11 cellular contexts compared by ENCODE assay signal in the genomic region with DNA sequence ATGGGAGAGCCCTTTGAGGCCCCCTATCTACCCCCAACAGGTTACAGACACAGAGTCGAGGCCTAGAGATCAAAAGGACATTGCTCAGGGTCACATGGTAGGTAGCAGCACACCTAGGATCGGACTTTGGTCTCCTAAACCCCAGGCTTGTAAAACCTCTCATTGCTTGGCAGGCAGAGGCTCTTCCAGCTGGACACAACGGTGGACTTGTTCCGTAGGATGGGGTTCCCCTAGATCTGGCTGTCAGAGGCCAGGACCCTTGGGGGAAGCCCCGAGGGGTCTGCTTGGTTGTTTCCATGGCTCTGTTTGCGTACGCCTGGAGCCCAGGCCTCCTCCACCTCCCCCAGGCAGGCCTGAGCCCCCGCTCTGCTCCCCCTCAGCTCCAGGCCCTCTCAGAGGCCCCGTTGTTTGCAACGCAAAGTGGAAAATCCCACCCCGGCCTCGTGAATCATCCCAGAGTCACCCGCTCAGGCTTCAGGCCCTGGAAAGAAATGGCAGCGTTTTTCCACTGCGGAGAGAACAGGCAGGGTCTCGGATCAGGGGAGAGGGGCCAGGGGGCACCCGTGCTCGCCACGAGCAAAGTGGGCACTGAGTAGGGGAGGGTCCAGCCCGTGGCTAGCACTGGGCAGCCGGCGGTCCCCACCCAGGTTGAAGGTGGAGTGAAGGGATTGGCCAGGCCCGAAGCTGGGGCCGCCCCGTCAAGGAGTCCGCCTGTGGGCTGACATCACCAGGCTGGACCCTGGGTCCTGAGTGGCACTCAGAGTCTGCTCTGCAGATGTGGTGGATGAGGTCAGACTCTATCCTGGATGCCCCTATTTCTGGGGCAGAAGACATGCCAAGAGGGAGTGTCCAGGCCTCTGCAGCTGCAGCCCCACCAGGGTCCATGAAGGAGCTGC. TPM values are rescaled to one million over a fixed set of nuclear protein-coding genes. Genes with fewer than 3 reads are reported as not detected.
DNase-seq lines count a peak whose midpoint lies in the region; ATAC-seq, FAIRE-seq and TF ChIP-seq lines count a peak whose summit lies in the region.
"Had no signal": no experiment of that assay in that cellular context is flagged by ENCODE, and none has a peak within 500 bp of the region (broad histone marks: within the 10 kb centered on the region; RNA-seq: fewer than 3 reads in every experiment).

No MANE protein-coding gene starts in this region.

- peaks cover 7 to 48% (median 25%) of the 10 kb centered on the region in 11 experiments; a peak in 21 of 22 replicates for H3K36me3 ChIP-seq in BLaER1 treated with 17β-estradiol and CSF1 and Interleukin-3, amounts not matched to agents 10 nM and 100 nM
- no peaks in the 10 kb centered on the region for H3K36me3 ChIP-seq in pancreas

- no peak overlapping the region for H3K4me3 ChIP-seq in BLaER1 treated with 17β-estradiol and CSF1 and Interleukin-3, amounts not matched to agents 10 nM and 100 nM
- H3K4me3 ChIP-seq in pancreas, result no peak overlapping the region

- H3K27me3 ChIP-seq in BLaER1 treated with 17β-estradiol and CSF1 and Interleukin-3, amounts not matched to agents 10 nM and 100 nM, result no peaks in the 10 kb centered on the region
- no peaks in the 10 kb centered on the region for H3K27me3 ChIP-seq in pancreas

- H3K27ac ChIP-seq in BLaER1 treated with 17β-estradiol and CSF1 and Interleukin-3, amounts not matched to agents 10 nM and 100 nM, result peak overlapping the region in 4 of 11 experiments; percentile 8 to 81 (median 42); a peak in 5 of 22 replicates
- H3K27ac ChIP-seq in pancreas, result peak overlapping the region in 1 of 4 donors; percentile 57

- peak overlapping the region in 6 of 11 experiments; percentile 8 to 68 (median 40); a peak in 6 of 22 replicates for H3K9ac ChIP-seq in BLaER1 treated with 17β-estradiol and CSF1 and Interleukin-3, amounts not matched to agents 10 nM and 100 nM

- DNase-seq in amygdala (lab: John Stamatoyannopoulos, UW), result peak in 30 of 56 donors; percentile 6 to 72 (median 29)
- peak; percentile 6 for DNase-seq in left cardiac atrium
- DNase-seq in pancreas, result peak in 4 of 6 donors; percentile 28 to 70 (median 46)
- DNase-seq in NCI-H1092 (lab: John Stamatoyannopoulos, UW), result no peak
- DNase-seq: NCI-H446 treated with DMSO at 0.1 percent for 48 hours, T-helper 2 cell had no signal

- H3K4me2 ChIP-seq in BLaER1 treated with 17β-estradiol and CSF1 and Interleukin-3, amounts not matched to agents 10 nM and 100 nM, result peak overlapping the region; percentile 65 to 98 (median 91); a peak in 20 of 22 replicates

- no peaks in the 10 kb centered on the region for H3K9me3 ChIP-seq in BLaER1 treated with 17β-estradiol and CSF1 and Interleukin-3, amounts not matched to agents 10 nM and 100 nM (replicated peaks in 1 of 11)
- no peaks in the 10 kb centered on the region for H3K9me3 ChIP-seq in pancreas

- FAIRE-seq in pancreas (lab: Jason Lieb, UNC), result no peak

- peaks cover 0 to 94% (median 52%) of the 10 kb centered on the region in 11 experiments; a peak in 18 of 22 replicates for H4K20me1 ChIP-seq in BLaER1 treated with 17β-estradiol and CSF1 and Interleukin-3, amounts not matched to agents 10 nM and 100 nM

- ATAC-seq in left cardiac atrium (peak; percentile 58 to 82), pancreas (peak; percentile 46 to 76 (median 64)), HG03280 (IDR thresholded peaks at IDR 0.05; ENCODE audit: unreplicated experiment) (no peak), HG02852 (IDR thresholded peaks at IDR 0.05; ENCODE audit: unreplicated experiment) (no peak), GM18909 (IDR thresholded peaks at IDR 0.05; ENCODE audit: poor library complexity, unreplicated experiment) (no peak)
- ATAC-seq: HCT116 had no signal

- peaks cover 56 to 91% (median 86%) of the 10 kb centered on the region in 10 experiments for H3K4me1 ChIP-seq in BLaER1 treated with 17β-estradiol and CSF1 and Interleukin-3, amounts not matched to agents 10 nM and 100 nM
- peaks cover 20 to 37% (median 24%) of the 10 kb centered on the region in 3 donors for H3K4me1 ChIP-seq in pancreas

- 52 to 59% methylated on average over 24 to 26 of the region's 26 CpGs for WGBS in pancreas, 2 donors

- TF ChIP-seq CTCF in pancreas (IDR thresholded peaks at IDR 0.05), result no peak

- intact Hi-C loops in left cardiac atrium (cut with DNase I) (no loop called here), pancreas (cut with DNase I) (no loop called here)

RNA-seq across cellular contexts. Expression of gene COL27A1, which starts 19.8 kb away (rescaled TPM):
- total RNA-seq in left cardiac atrium (1 to 10 TPM; 7.0 to 9.2 TPM), pancreas (10 to 100 TPM in 5 of 6 donors, 1 to 10 TPM in 1; 9.7 to 31.8 (median 17.3) TPM)
- polyA plus RNA-seq in pancreas, result 100 to 1,000 TPM in 1 of 2 donors, 10 to 100 TPM in 1; 71.1 to 109 TPM

Comparison
In these comparisons a context has a peak if more than half of its experiments do, and no peak if none do; other contexts are left out.
1. ATAC-seq: peak in left cardiac atrium (2 of 2) and pancreas (4 of 4); none in HG03280 (single experiment), HG02852 (single experiment) and GM18909 (single experiment).